ENCODE assay signal across 1 cellular context in genomic region chr20:58710481-58711265, GRCh38.
TF ChIP-seq lines count a peak whose summit lies in the region.

No MANE protein-coding gene starts in this region.

TF ChIP-seq in SK-N-SH, 30 proteins besides CTCF, POLR2A, EP300 and RAD21:
- no peak for TF ChIP-seq REST (IDR thresholded peaks at IDR 0.05; ENCODE audit: low read depth, low read length)
- no peak for TF ChIP-seq NFIC (IDR thresholded peaks at IDR 0.05; ENCODE audit: borderline replicate concordance)
- TF ChIP-seq, protein P1, sequence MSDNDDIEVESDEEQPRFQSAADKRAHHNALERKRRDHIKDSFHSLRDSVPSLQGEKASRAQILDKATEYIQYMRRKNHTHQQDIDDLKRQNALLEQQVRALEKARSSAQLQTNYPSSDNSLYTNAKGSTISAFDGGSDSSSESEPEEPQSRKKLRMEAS (IDR thresholded peaks at IDR 0.05; ENCODE audit: low read depth) = no peak
- no peak for TF ChIP-seq SMC3 (IDR thresholded peaks at IDR 0.05; ENCODE audit: low read depth, low read length)
- TF ChIP-seq TAF1 (IDR thresholded peaks at IDR 0.05; ENCODE audit: borderline replicate concordance, low read depth, low read length) = no peak
- TF ChIP-seq ZBTB33 (IDR thresholded peaks at IDR 0.05; ENCODE audit: borderline replicate concordance, low read depth) = no peak
- no peak for TF ChIP-seq FOSL2 (IDR thresholded peaks at IDR 0.05; ENCODE audit: borderline replicate concordance, low read depth)
- no peak for TF ChIP-seq EZH2phosphoT487 (IDR thresholded peaks at IDR 0.05; ENCODE audit: borderline replicate concordance, low read depth)
- no peak for TF ChIP-seq ELF1 (IDR thresholded peaks at IDR 0.05)
- TF ChIP-seq FOXJ3 (CRISPR knock-in tag; IDR thresholded peaks at IDR 0.05) = no peak
- TF ChIP-seq GABPA (IDR thresholded peaks at IDR 0.05; ENCODE audit: low read depth) = no peak
- no peak for TF ChIP-seq GATA2 (CRISPR knock-in tag; IDR thresholded peaks at IDR 0.05)
- TF ChIP-seq, protein P2, sequence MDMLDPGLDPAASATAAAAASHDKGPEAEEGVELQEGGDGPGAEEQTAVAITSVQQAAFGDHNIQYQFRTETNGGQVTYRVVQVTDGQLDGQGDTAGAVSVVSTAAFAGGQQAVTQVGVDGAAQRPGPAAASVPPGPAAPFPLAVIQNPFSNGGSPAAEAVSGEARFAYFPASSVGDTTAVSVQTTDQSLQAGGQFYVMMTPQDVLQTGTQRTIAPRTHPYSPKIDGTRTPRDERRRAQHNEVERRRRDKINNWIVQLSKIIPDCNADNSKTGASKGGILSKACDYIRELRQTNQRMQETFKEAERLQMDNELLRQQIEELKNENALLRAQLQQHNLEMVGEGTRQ (IDR thresholded peaks at IDR 0.05; ENCODE audit: borderline replicate concordance, low read depth, low read length) = no peak
- no peak for TF ChIP-seq YY1 (IDR thresholded peaks at IDR 0.05; ENCODE audit: low read depth)
- TF ChIP-seq FOXM1 (IDR thresholded peaks at IDR 0.05; ENCODE audit: low read depth) = no peak
- no peak for TF ChIP-seq CHD2 (IDR thresholded peaks at IDR 0.05; ENCODE audit: low read length, partially characterized antibody)
- no peak for TF ChIP-seq JUND (IDR thresholded peaks at IDR 0.05)
